1 cellular context compared by ENCODE assay signal in genomic region chr6:52815167-52816092, GRCh38.
A peak's percentile ranks its signal among the peaks of the same experiment; 100 is the strongest.
TF ChIP-seq lines count a peak whose summit lies in the region.

No MANE protein-coding gene starts in this region.

TF ChIP-seq in HepG2, 621 proteins besides CTCF, POLR2A, EP300 and RAD21 (continued from another document and continues in another):
- TF ChIP-seq ZBTB26 (CRISPR knock-in tag; IDR thresholded peaks at IDR 0.05; ENCODE audit: borderline replicate concordance) (no peak), ZNF569 (CRISPR knock-in tag; IDR thresholded peaks at IDR 0.05; ENCODE audit: borderline replicate concordance) (no peak), GRHL1 (CRISPR knock-in tag; conservative IDR thresholded peaks at IDR 0.05) (no peak), ZNF777 (CRISPR knock-in tag; IDR thresholded peaks at IDR 0.05) (peak; percentile 32; the same call in 1 of the 2 replicates), ZNF563 (CRISPR knock-in tag; IDR thresholded peaks at IDR 0.05) (no peak), ZFP91 (CRISPR knock-in tag; IDR thresholded peaks at IDR 0.05; ENCODE audit: borderline replicate concordance) (peak; percentile 61; the same call in 1 of the 2 replicates), KLF15 (CRISPR knock-in tag; IDR thresholded peaks at IDR 0.05; ENCODE audit: borderline replicate concordance) (no peak), IKZF4 (CRISPR knock-in tag; IDR thresholded peaks at IDR 0.05; ENCODE audit: borderline replicate concordance, low read depth, not compliant biosample characterization) (no peak), ZNF142 (CRISPR knock-in tag; IDR thresholded peaks at IDR 0.05) (peak; percentile 60; the same call in 1 of the 2 replicates), ZBTB3 (CRISPR knock-in tag; IDR thresholded peaks at IDR 0.05; ENCODE audit: borderline replicate concordance, low read depth) (no peak), PAF1 (CRISPR knock-in tag; IDR thresholded peaks at IDR 0.05) (no peak), NBN (conservative IDR thresholded peaks at IDR 0.05) (no peak), ZNF615 (CRISPR knock-in tag; IDR thresholded peaks at IDR 0.05; ENCODE audit: borderline replicate concordance) (no peak), HIC2 (CRISPR knock-in tag; IDR thresholded peaks at IDR 0.05; ENCODE audit: low read depth) (no peak), PAXIP1 (CRISPR knock-in tag; conservative IDR thresholded peaks at IDR 0.05) (peak; percentile 86), POLR2G (IDR thresholded peaks at IDR 0.05; ENCODE audit: low read depth, low read length) (peak; percentile 69), ZXDC (CRISPR knock-in tag; IDR thresholded peaks at IDR 0.05) (peak; percentile 86; the same call in 1 of the 2 replicates), MAZ (IDR thresholded peaks at IDR 0.05; ENCODE audit: borderline replicate concordance, low read depth, low read length) (no peak), MAZ (CRISPR knock-in tag; IDR thresholded peaks at IDR 0.05; ENCODE audit: low read depth) (no peak), FOXP4 (CRISPR knock-in tag; IDR thresholded peaks at IDR 0.05) (peak; percentile 40), SIX4 (CRISPR knock-in tag; IDR thresholded peaks at IDR 0.05) (no peak), ZZZ3 (CRISPR knock-in tag; IDR thresholded peaks at IDR 0.05; ENCODE audit: borderline replicate concordance) (no peak), ZNF101 (CRISPR knock-in tag; IDR thresholded peaks at IDR 0.05; ENCODE audit: borderline replicate concordance, low read depth) (no peak), ZNF543 (CRISPR knock-in tag; IDR thresholded peaks at IDR 0.05) (no peak), TMF1 (CRISPR knock-in tag; IDR thresholded peaks at IDR 0.05; ENCODE audit: low read depth) (no peak; the same call in 1 of the 2 replicates), MIER2 (CRISPR knock-in tag; IDR thresholded peaks at IDR 0.05) (no peak), MATR3 (CRISPR knock-in tag; IDR thresholded peaks at IDR 0.05) (no peak), ZNF550 (CRISPR knock-in tag; IDR thresholded peaks at IDR 0.05; ENCODE audit: borderline replicate concordance) (no peak), POLR2AphosphoS2 (IDR thresholded peaks at IDR 0.05; ENCODE audit: low read depth, low read length) (no peak), ATAD3A (CRISPR knock-in tag; IDR thresholded peaks at IDR 0.05) (no peak), ZNF354B (CRISPR knock-in tag; IDR thresholded peaks at IDR 0.05) (no peak), PHF20 (CRISPR knock-in tag; IDR thresholded peaks at IDR 0.05) (no peak), ZKSCAN1 (IDR thresholded peaks at IDR 0.05; ENCODE audit: low read length) (peak; percentile 95), TFE3 (CRISPR knock-in tag; IDR thresholded peaks at IDR 0.05) (no peak; the same call in 1 of the 2 replicates), CBX5 (CRISPR knock-in tag; IDR thresholded peaks at IDR 0.05; ENCODE audit: borderline replicate concordance) (peak; percentile 40; the same call in 1 of the 2 replicates)
